ENCODE assay signal across 21 cellular contexts in genomic region chr5:122586351-122586750, GRCh38.
A peak's percentile ranks its signal among the peaks of the same experiment; 100 is the strongest.
DNase-seq lines count a peak whose midpoint lies in the region; TF ChIP-seq lines count a peak whose summit lies in the region.
"Had no signal": no experiment of that assay in that cellular context is flagged by ENCODE, and none has a peak within 500 bp of the region (broad histone marks: within the 10 kb centered on the region; RNA-seq: fewer than 3 reads in every experiment).

No MANE protein-coding gene starts in this region.

- H3K27me3 ChIP-seq in AG04450 (ENCODE audit: control insufficient read depth, insufficient read depth, low read length) (no peaks in the 10 kb centered on the region), brain microvascular endothelial cell (replicated peaks) (no peaks in the 10 kb centered on the region), tibial artery (no peaks in the 10 kb centered on the region), adrenal gland (no peaks in the 10 kb centered on the region)
- H3K27me3 ChIP-seq: gastrocnemius medialis, ovary, upper lobe of left lung had no signal

- no peaks in the 10 kb centered on the region for H3K36me3 Mint-ChIP-seq in HFFc6 (ENCODE audit: low read depth)
- H3K36me3 Mint-ChIP-seq: CD8-positive, alpha-beta memory T cell had no signal

- no peaks in the 10 kb centered on the region for H3K36me3 ChIP-seq in brain microvascular endothelial cell (replicated peaks)
- no peaks in the 10 kb centered on the region for H3K36me3 ChIP-seq in tibial artery
- no peaks in the 10 kb centered on the region for H3K36me3 ChIP-seq in adrenal gland (replicated peaks in 1 of 2)
- H3K36me3 ChIP-seq: gastrocnemius medialis, ovary, upper lobe of left lung had no signal

- peaks cover 5% of the 10 kb centered on the region; the same call in 1 of the 2 replicates for H3K27me3 Mint-ChIP-seq in HFFc6 (ENCODE audit: insufficient read depth)
- H3K27me3 Mint-ChIP-seq: stimulated activated naive CD8-positive, alpha-beta T cell treated with anti-CD3 and anti-CD28 coated beads, Interleukin-15, amount 100 ng/mL, for 72 hours had no signal

- H3K4me3 ChIP-seq in AG04450 (ENCODE audit: low read depth, low read length) (no peak overlapping the region), brain microvascular endothelial cell (ENCODE audit: low read depth, low read length) (no peak overlapping the region), tibial artery (no peak overlapping the region), adrenal gland (no peak overlapping the region)
- H3K4me3 ChIP-seq: gastrocnemius medialis, ovary, SK-N-MC, upper lobe of left lung had no signal

- H3K9me3 ChIP-seq in AG04450 (ENCODE audit: control insufficient read depth, insufficient read depth, low read length) (no peaks in the 10 kb centered on the region), tibial artery (no peaks in the 10 kb centered on the region), adrenal gland (replicated peaks in 1 of 3) (no peaks in the 10 kb centered on the region)
- H3K9me3 ChIP-seq: gastrocnemius medialis, ovary, upper lobe of left lung had no signal

- in situ Hi-C loops in brain microvascular endothelial cell (cut with HindIII; ENCODE audit: low pct_ligation_motif_present, low sequenced_read_pairs) = no loop called here

- intact Hi-C loops in tibial artery (cut with DNase I; ENCODE audit: low total_unique reads) (no loop called here), adrenal gland (cut with DNase I) (no loop called here)

- CTCF ChIA-PET in AG04450 (lab: Charles Lee) = interaction anchor here (0.9 kb wide), 1 partner anchor 391 kb away, joined by 3 read pairs; no protein-coding TSS in a partner anchor

- H3K4me1 ChIP-seq in tibial artery = no peaks in the 10 kb centered on the region
- H3K4me1 ChIP-seq in adrenal gland (replicated peaks in 1 of 2) = no peaks in the 10 kb centered on the region
- H3K4me1 ChIP-seq: gastrocnemius medialis, upper lobe of left lung had no signal

- peaks cover 7% of the 10 kb centered on the region; the same call in 1 of the 2 replicates for H3K4me1 Mint-ChIP-seq in HFFc6 (ENCODE audit: low read depth)
- H3K4me1 Mint-ChIP-seq: CD8-positive, alpha-beta memory T cell; stimulated activated naive CD8-positive, alpha-beta T cell treated with anti-CD3 and anti-CD28 coated beads, Interleukin-15, amount 100 ng/mL, for 72 hours had no signal

- no peak overlapping the region for H3K27ac Mint-ChIP-seq in HFFc6
- H3K27ac Mint-ChIP-seq: CD8-positive, alpha-beta memory T cell; stimulated activated naive CD8-positive, alpha-beta T cell treated with anti-CD3 and anti-CD28 coated beads, Interleukin-15, amount 100 ng/mL, for 72 hours had no signal

- H3K27ac ChIP-seq in AG04450 (ENCODE audit: low read depth, low read length) = no peak overlapping the region
- peak overlapping the region; percentile 67 for H3K27ac ChIP-seq in brain microvascular endothelial cell
- no peak overlapping the region for H3K27ac ChIP-seq in tibial artery
- no peak overlapping the region for H3K27ac ChIP-seq in adrenal gland
- H3K27ac ChIP-seq: gastrocnemius medialis, ovary, SK-N-MC, upper lobe of left lung had no signal

- DNase-seq in AG04450 (ENCODE audit: low read depth, low spot score) (peak; percentile 8), HFFc6 (peak; percentile 8), brain microvascular endothelial cell (peak; percentile 64), iris pigment epithelial cell (ENCODE audit: low read depth) (peak; percentile 72), tibial artery (no peak), adrenal gland (no peak), kidney tubule cell (ENCODE audit: low spot score) (no peak), OCI-M2 (lab: John Stamatoyannopoulos, UW; ENCODE audit: unreplicated experiment) (no peak)
- DNase-seq: activated effector memory CD4-positive, alpha-beta T cell treated with anti-CD3 and anti-CD28 coated beads, Interleukin-2, amount 50 U/mL, for 16 hours; CD8-positive, alpha-beta memory T cell; DMS79 treated with DMSO at 0.1 percent for 48 hours; gastrocnemius medialis; left ventricle myocardium superior; NCI-H1105; NCI-H2081 treated with DMSO at 0.1 percent for 48 hours; NCI-H774; ovary; stimulated activated CD4-positive, alpha-beta T cell treated with anti-CD3 and anti-CD28 coated beads, Interleukin-2, amount 100 ng/mL, for 24 hours; stimulated activated naive CD8-positive, alpha-beta T cell treated with anti-CD3 and anti-CD28 coated beads, Interleukin-15, amount 100 ng/mL, for 72 hours; upper lobe of left lung had no signal

- H3K4me3 Mint-ChIP-seq in HFFc6 = no peak overlapping the region
- H3K4me3 Mint-ChIP-seq: CD8-positive, alpha-beta memory T cell; stimulated activated naive CD8-positive, alpha-beta T cell treated with anti-CD3 and anti-CD28 coated beads, Interleukin-15, amount 100 ng/mL, for 72 hours had no signal

- no peaks in the 10 kb centered on the region for H3K9me3 Mint-ChIP-seq in HFFc6
- H3K9me3 Mint-ChIP-seq: CD8-positive, alpha-beta memory T cell; stimulated activated naive CD8-positive, alpha-beta T cell treated with anti-CD3 and anti-CD28 coated beads, Interleukin-15, amount 100 ng/mL, for 72 hours had no signal

- 73 to 93% (median 77%) methylated on average over 1 of the region's 1 CpG for WGBS in adrenal gland, 4 donors

- no peak for TF ChIP-seq POLR2A in adrenal gland (IDR thresholded peaks at IDR 0.05)

- POLR2A ChIA-PET in AG04450 (lab: Yijun Ruan, JAX) = interaction anchor here (0.5 kb wide), 1 partner anchor 253 kb away, joined by 5 read pairs; no protein-coding TSS in a partner anchor

- TF ChIP-seq CTCF in AG04450 (IDR thresholded peaks at IDR 0.05; ENCODE audit: low read depth, low read length) (no peak), HFFc6 (IDR thresholded peaks at IDR 0.05) (no peak), brain microvascular endothelial cell (IDR thresholded peaks at IDR 0.05; ENCODE audit: low read depth, low read length, missing control alignments) (no peak), tibial artery (IDR thresholded peaks at IDR 0.05) (no peak), adrenal gland (IDR thresholded peaks at IDR 0.05) (no peak)

Comparison
In these comparisons a context has a peak if more than half of its experiments do, and no peak if none do; other contexts are left out.
1. DNase-seq: peak in AG04450 (single experiment), HFFc6 (single experiment), brain microvascular endothelial cell (single experiment) and iris pigment epithelial cell (single experiment); none in tibial artery (0 of 2), adrenal gland (0 of 7), kidney tubule cell (single experiment) and OCI-M2 (single experiment).